ENCODE assay signal across 18 cellular contexts in the genomic region with DNA sequence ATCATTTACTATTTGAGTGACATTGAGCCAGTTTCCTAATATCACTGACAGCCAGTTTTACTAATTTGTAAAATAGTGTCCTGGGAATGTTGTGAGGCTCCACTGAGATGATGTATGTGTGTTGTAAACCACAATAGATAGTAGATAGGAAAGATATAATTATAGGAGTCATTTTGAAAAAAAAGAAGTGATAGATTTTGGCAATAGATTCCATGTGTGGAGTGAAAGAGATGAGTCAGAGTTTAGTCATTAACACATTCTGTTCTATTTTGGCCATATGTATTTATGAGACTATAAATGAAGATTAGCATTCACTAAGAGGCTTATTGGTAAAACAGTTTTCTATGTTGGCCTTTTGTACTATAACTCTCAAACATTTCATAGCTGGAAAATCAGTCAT.
DNase-seq lines count a peak whose midpoint lies in the region; ATAC-seq and TF ChIP-seq lines count a peak whose summit lies in the region.
"Had no signal": no experiment of that assay in that cellular context is flagged by ENCODE, and none has a peak within 500 bp of the region (broad histone marks: within the 10 kb centered on the region; RNA-seq: fewer than 3 reads in every experiment).

No MANE protein-coding gene starts in this region.

- H3K36me3 ChIP-seq in GM23248 (ENCODE audit: low read depth): no peaks in the 10 kb centered on the region
- H3K36me3 ChIP-seq: gastroesophageal sphincter had no signal

- no peak overlapping the region for H3K27ac Mint-ChIP-seq in activated naive CD4-positive, alpha-beta T cell treated with anti-CD3 and anti-CD28 coated beads for 36 hours
- H3K27ac Mint-ChIP-seq: memory B cell had no signal

- CTCF ChIA-PET in activated naive CD4-positive, alpha-beta T cell treated with anti-CD3 and anti-CD28 coated beads for 36 hours (lab: Charles Lee): no interaction called here

- no peak overlapping the region for H3K4me2 ChIP-seq in GM23248 (ENCODE audit: unreplicated experiment)
- H3K4me2 ChIP-seq: KMS-11 had no signal

- no peaks in the 10 kb centered on the region for H3K9me3 ChIP-seq in GM23248 (ENCODE audit: low read depth)
- H3K9me3 ChIP-seq: gastroesophageal sphincter had no signal

- H3K27me3 Mint-ChIP-seq in activated naive CD4-positive, alpha-beta T cell treated with anti-CD3 and anti-CD28 coated beads for 36 hours (ENCODE audit: low read depth): no peaks in the 10 kb centered on the region
- H3K27me3 Mint-ChIP-seq: memory B cell had no signal

- H3K9ac ChIP-seq in GM23248: no peak overlapping the region
- H3K9ac ChIP-seq: KMS-11 had no signal

- H3K79me2 ChIP-seq in GM23248 (ENCODE audit: insufficient read depth): no peaks in the 10 kb centered on the region

- no peak overlapping the region for H2AFZ ChIP-seq in GM23248

- H3K27me3 ChIP-seq in GM23248 (replicated peaks; ENCODE audit: insufficient read depth): no peaks in the 10 kb centered on the region
- H3K27me3 ChIP-seq: gastroesophageal sphincter had no signal

- ATAC-seq in SK-N-SH treated with all-trans-retinoic acid at 6 μM for 48 hours (no peak; the same call in 1 of the 3 replicates), GM21723 (IDR thresholded peaks at IDR 0.05; ENCODE audit: unreplicated experiment) (no peak), HG03354 (IDR thresholded peaks at IDR 0.05; ENCODE audit: poor library complexity, severe bottlenecking, unreplicated experiment) (no peak)
- ATAC-seq: gastroesophageal sphincter, PC-3, right cardiac atrium had no signal

- no peaks in the 10 kb centered on the region for H4K20me1 ChIP-seq in GM23248 (ENCODE audit: insufficient read depth)

- in situ Hi-C loops in GM23248 (cut with MboI): no loop called here

- no peak overlapping the region for H3K4me3 ChIP-seq in GM23248
- no peak overlapping the region for H3K4me3 ChIP-seq in fibroblast of villous mesenchyme (ENCODE audit: low read depth, low read length)
- H3K4me3 ChIP-seq: gastroesophageal sphincter had no signal

- H3K4me1 ChIP-seq in GM23248 (ENCODE audit: insufficient read depth): 0 out of 2 replicates have a peak, but pooled peaks cover 10% of the 10 kb centered on the region
- H3K4me1 ChIP-seq: gastroesophageal sphincter had no signal

- peaks cover 1% of the 10 kb centered on the region for H3K9me3 Mint-ChIP-seq in activated naive CD4-positive, alpha-beta T cell treated with anti-CD3 and anti-CD28 coated beads for 36 hours
- H3K9me3 Mint-ChIP-seq: memory B cell had no signal

- TF ChIP-seq CTCF in fibroblast of villous mesenchyme (IDR thresholded peaks at IDR 0.05; ENCODE audit: insufficient read depth, low read depth, low read length): no peak

- no peak overlapping the region for H3K4me3 Mint-ChIP-seq in activated naive CD4-positive, alpha-beta T cell treated with anti-CD3 and anti-CD28 coated beads for 36 hours
- H3K4me3 Mint-ChIP-seq: brain, memory B cell had no signal

- no peaks in the 10 kb centered on the region for H3K36me3 Mint-ChIP-seq in activated naive CD4-positive, alpha-beta T cell treated with anti-CD3 and anti-CD28 coated beads for 36 hours (ENCODE audit: low read depth)
- H3K36me3 Mint-ChIP-seq: brain, memory B cell had no signal

- intact Hi-C loops in activated naive CD4-positive, alpha-beta T cell treated with anti-CD3 and anti-CD28 coated beads for 36 hours (cut with micrococcal nuclease): no loop called here

- no peaks in the 10 kb centered on the region for H3F3A ChIP-seq in GM23248 (ENCODE audit: insufficient read depth)

- H3K9me2 ChIP-seq in GM23248 (ENCODE audit: insufficient read depth): no peaks in the 10 kb centered on the region

- no peaks in the 10 kb centered on the region for H3K4me1 Mint-ChIP-seq in activated naive CD4-positive, alpha-beta T cell treated with anti-CD3 and anti-CD28 coated beads for 36 hours (ENCODE audit: low read depth)
- H3K4me1 Mint-ChIP-seq: memory B cell had no signal

- DNase-seq in AG08395 (ENCODE audit: low spot score): peak; percentile 17
- DNase-seq in GM23248: peak; percentile 60
- peak; percentile 45 for DNase-seq in fibroblast of villous mesenchyme (ENCODE audit: low read depth)
- DNase-seq in OCI-M2 (lab: John Stamatoyannopoulos, UW; ENCODE audit: unreplicated experiment): no peak
- DNase-seq in activated naive CD4-positive, alpha-beta T cell treated with anti-CD3 and anti-CD28 coated beads for 36 hours: no peak
- DNase-seq: activated effector memory CD4-positive, alpha-beta T cell treated with anti-CD3 and anti-CD28 coated beads, Interleukin-2, amount 50 U/mL, for 16 hours; DMS 273 treated with DMSO at 0.1 percent for 48 hours; NCI-H1694; PC-3; right cardiac atrium; stimulated activated CD8-positive, alpha-beta memory T cell treated with anti-CD3 and anti-CD28 coated beads, Interleukin-4, amount 100 ng/mL, for 48 hours had no signal

- H3K27ac ChIP-seq in GM23248: no peak overlapping the region
- H3K27ac ChIP-seq: gastroesophageal sphincter, KMS-11 had no signal

TF ChIP-seq in SK-N-SH treated with all-trans-retinoic acid at 6 μM for 48 hours, 23 proteins besides CTCF, POLR2A, EP300 and RAD21:
- TF ChIP-seq ISL1 (CRISPR knock-in tag; IDR thresholded peaks at IDR 0.05): peak; percentile 11; the same call in 1 of the 2 replicates
- TF ChIP-seq BACH2 (CRISPR knock-in tag; IDR thresholded peaks at IDR 0.05; ENCODE audit: borderline replicate concordance): no peak
- TF ChIP-seq ZNF565 (CRISPR knock-in tag; conservative IDR thresholded peaks at IDR 0.05; ENCODE audit: low read depth): no peak
- TF ChIP-seq ARNTL (CRISPR knock-in tag; IDR thresholded peaks at IDR 0.05; ENCODE audit: borderline replicate concordance, low read depth): no peak

Comparison
In these comparisons a context has a peak if more than half of its experiments do, and no peak if none do; other contexts are left out.
1. DNase-seq: peak in AG08395 (single experiment), GM23248 (single experiment) and fibroblast of villous mesenchyme (single experiment); none in OCI-M2 (single experiment) and activated naive CD4-positive, alpha-beta T cell treated with anti-CD3 and anti-CD28 coated beads for 36 hours (single experiment).